In genomic region chr2:26710174-26710573, GRCh38 we compare ENCODE assay signal across 25 cellular contexts. TPM values are rescaled to one million over a fixed set of nuclear protein-coding genes. Genes with fewer than 3 reads are reported as not detected.
DNase-seq lines count a peak whose midpoint lies in the region; ATAC-seq and TF ChIP-seq lines count a peak whose summit lies in the region.
"Had no signal": no experiment of that assay in that cellular context is flagged by ENCODE, and none has a peak within 500 bp of the region (broad histone marks: within the 10 kb centered on the region; RNA-seq: fewer than 3 reads in every experiment).

No MANE protein-coding gene starts in this region.

- TF ChIP-seq POLR2A in HCT116 (IDR thresholded peaks at IDR 0.05; ENCODE audit: borderline replicate concordance, extremely low read depth, insufficient read depth, insufficient read length), result no peak

- H3K27ac Mint-ChIP-seq in endodermal cell, result no peak overlapping the region
- no peak overlapping the region for H3K27ac Mint-ChIP-seq in activated T-cell treated with anti-CD3 and anti-CD28 coated beads, Interleukin-2, amount 50 U/mL, for 24 hours
- H3K27ac Mint-ChIP-seq: activated CD8-positive, alpha-beta memory T cell treated with anti-CD3 and anti-CD28 coated beads, Interleukin-2, amount 10 ng/mL, durations not matched to agents 7 days and 5 days; activated naive CD8-positive, alpha-beta T cell treated with anti-CD3 and anti-CD28 coated beads, Interleukin-2, amount 10 ng/mL, durations not matched to agents 7 days and 5 days; CD14-positive monocyte; T-helper 1 cell treated with Interleukin-12 subunit alpha and Interleukin-12 subunit beta and Interleukin-4 antibody, amounts not matched to agents 30 μg/mL and 1 μg/mL, for 36 hours had no signal

- H3K27me3 Mint-ChIP-seq in endodermal cell (ENCODE audit: insufficient read depth), result peaks cover 1% of the 10 kb centered on the region
- no peaks in the 10 kb centered on the region for H3K27me3 Mint-ChIP-seq in activated T-cell treated with anti-CD3 and anti-CD28 coated beads, Interleukin-2, amount 50 U/mL, for 24 hours

- H3K9me2 ChIP-seq in HCT116 (ENCODE audit: insufficient read depth), result no peaks in the 10 kb centered on the region

- TF ChIP-seq RAD21 in HCT116 (IDR thresholded peaks at IDR 0.05; ENCODE audit: low read depth), result no peak

- POLR2A ChIA-PET in HCT116 (lab: Charles Lee), result no interaction called here

- RAD21 ChIA-PET in HCT116 (lab: Charles Lee; ENCODE audit: low non-redundant PET in 1 of 2, low total read pairs in 2 of 2, uncharacterized antibody in 2 of 2, unreplicated experiment in 2 of 2), result no interaction called here

- no peak overlapping the region for H3K4me3 Mint-ChIP-seq in endodermal cell
- no peak overlapping the region for H3K4me3 Mint-ChIP-seq in activated T-cell treated with anti-CD3 and anti-CD28 coated beads, Interleukin-2, amount 50 U/mL, for 24 hours
- H3K4me3 Mint-ChIP-seq: activated CD8-positive, alpha-beta memory T cell treated with anti-CD3 and anti-CD28 coated beads, Interleukin-2, amount 10 ng/mL, durations not matched to agents 7 days and 5 days; activated naive CD8-positive, alpha-beta T cell treated with anti-CD3 and anti-CD28 coated beads, Interleukin-2, amount 10 ng/mL, durations not matched to agents 7 days and 5 days; CD14-positive monocyte; T-helper 1 cell treated with Interleukin-12 subunit alpha and Interleukin-12 subunit beta and Interleukin-4 antibody, amounts not matched to agents 30 μg/mL and 1 μg/mL, for 36 hours had no signal

- no peaks in the 10 kb centered on the region for H4K20me1 ChIP-seq in HCT116 (ENCODE audit: insufficient read depth)

- H3K4me2 ChIP-seq in HCT116 (ENCODE audit: low read length), result no peak overlapping the region

- H3K27ac ChIP-seq in HCT116 (ENCODE audit: low read depth, low read length), result no peak overlapping the region
- H3K27ac ChIP-seq in endodermal cell (ENCODE audit: low read depth, low read length), result peak overlapping the region; percentile 31
- peak overlapping the region; percentile 71 for H3K27ac ChIP-seq in muscle layer of colon (ENCODE audit: low read depth, low read length)
- H3K27ac ChIP-seq in stomach smooth muscle (ENCODE audit: low read length), result peak overlapping the region; percentile 85
- H3K27ac ChIP-seq: brain microvascular endothelial cell, colonic mucosa had no signal

- CTCF ChIA-PET in HCT116 (lab: Charles Lee), result no interaction called here

- H3K36me3 ChIP-seq in HCT116 (ENCODE audit: control insufficient read depth in 1 of 2, insufficient read depth in 2 of 2, low read length in 2 of 2), result no peaks in the 10 kb centered on the region
- no peaks in the 10 kb centered on the region for H3K36me3 ChIP-seq in endodermal cell (ENCODE audit: control insufficient read depth, insufficient read depth, low read length)
- H3K36me3 ChIP-seq in muscle layer of colon (ENCODE audit: insufficient read depth, low read length), result no peaks in the 10 kb centered on the region
- no peaks in the 10 kb centered on the region for H3K36me3 ChIP-seq in stomach smooth muscle (ENCODE audit: control insufficient read depth in 2 of 2, insufficient read depth in 2 of 2, low read length in 2 of 2)
- H3K36me3 ChIP-seq: brain microvascular endothelial cell, colonic mucosa, HAP-1, Peyer's patch had no signal

- H3K9ac ChIP-seq in HCT116 (ENCODE audit: low read length) (no peak overlapping the region), endodermal cell (ENCODE audit: extremely low read depth, low read length, poor library complexity, severe bottlenecking) (no peak overlapping the region), muscle layer of colon (ENCODE audit: low read length) (no peak overlapping the region), stomach smooth muscle (ENCODE audit: low read length in 2 of 2) (no peak overlapping the region)

- no peaks in the 10 kb centered on the region for H3K9me3 ChIP-seq in HCT116 (ENCODE audit: control insufficient read depth in 1 of 2, insufficient read depth in 1 of 2, low read depth in 1 of 2, low read length in 2 of 2)
- H3K9me3 ChIP-seq in endodermal cell (ENCODE audit: control insufficient read depth, low read length), result no peaks in the 10 kb centered on the region
- H3K9me3 ChIP-seq in muscle layer of colon (ENCODE audit: low read length), result no peaks in the 10 kb centered on the region
- H3K9me3 ChIP-seq in stomach smooth muscle (ENCODE audit: control insufficient read depth in 2 of 2, low read length in 2 of 2), result no peaks in the 10 kb centered on the region
- H3K9me3 ChIP-seq: colonic mucosa, HAP-1, Peyer's patch had no signal

- TF ChIP-seq CTCF in HCT116 (IDR thresholded peaks at IDR 0.05 in 2 of 3, conservative IDR thresholded peaks at IDR 0.05 in 1 of 3; ENCODE audit: borderline replicate concordance in 1 of 3, insufficient read depth in 1 of 3, low read depth in 2 of 3, low read length in 2 of 3), result no peak
- no peak for TF ChIP-seq CTCF in endodermal cell (conservative IDR thresholded peaks at IDR 0.05)

- DNase-seq in HCT116 (ENCODE audit: low read depth, low spot score), result no peak
- no peak for DNase-seq in endodermal cell
- DNase-seq in activated T-cell treated with anti-CD3 and anti-CD28 coated beads, Interleukin-2, amount 50 U/mL, for 24 hours, result no peak
- DNase-seq: activated CD4-positive, alpha-beta T cell treated with anti-CD3 and anti-CD28 coated beads for 48 hours; activated CD8-positive, alpha-beta memory T cell treated with anti-CD3 and anti-CD28 coated beads, Interleukin-2, amount 10 ng/mL, durations not matched to agents 7 days and 5 days; activated naive CD8-positive, alpha-beta T cell treated with anti-CD3 and anti-CD28 coated beads, Interleukin-2, amount 10 ng/mL, durations not matched to agents 7 days and 5 days; brain microvascular endothelial cell; colonic mucosa; KBM-7; MM.1S; NCI-H1436 treated with DMSO at 0.1 percent for 48 hours; NCI-H524; Peyer's patch; stimulated activated CD4-positive, alpha-beta T cell treated with anti-CD3 and anti-CD28 coated beads, Interleukin-4, amount 100 ng/mL, for 24 hours; stimulated activated naive CD4-positive, alpha-beta T cell treated with Interleukin-2 at 50 U/mL for 16 hours had no signal

- peaks cover 0 to 4% of the 10 kb centered on the region in 2 experiments; a peak in 1 of 4 replicates for H3K4me1 ChIP-seq in HCT116 (ENCODE audit: control insufficient read depth in 1 of 2, insufficient read depth in 2 of 2, low read length in 2 of 2)
- H3K4me1 ChIP-seq in endodermal cell (ENCODE audit: control insufficient read depth, insufficient read depth, low read length), result no peaks in the 10 kb centered on the region
- H3K4me1 ChIP-seq in muscle layer of colon (ENCODE audit: insufficient read depth, low read length), result peaks cover 59% of the 10 kb centered on the region
- peaks cover 71% of the 10 kb centered on the region for H3K4me1 ChIP-seq in stomach smooth muscle (ENCODE audit: control insufficient read depth, insufficient read depth, low read length)
- H3K4me1 ChIP-seq: colonic mucosa, HAP-1, Peyer's patch had no signal

- WGBS in endodermal cell (ENCODE audit: insufficient coverage in 1 of 2, insufficient read length in 1 of 2), 2 experiments, result 87 to 91% methylated on average over 6 to 9 of the region's 9 CpGs

- H3K4me3 ChIP-seq in HCT116 (replicated peaks in 1 of 2; ENCODE audit: low read depth in 1 of 2, low read length in 2 of 2) (no peak overlapping the region), endodermal cell (ENCODE audit: low read length) (no peak overlapping the region), muscle layer of colon (ENCODE audit: low read depth in 1 of 2, low read length in 2 of 2) (no peak overlapping the region), stomach smooth muscle (ENCODE audit: low read length in 2 of 2) (no peak overlapping the region)
- H3K4me3 ChIP-seq: colonic mucosa, HAP-1, Peyer's patch had no signal

- no peaks in the 10 kb centered on the region for H3K79me2 ChIP-seq in HCT116 (ENCODE audit: insufficient read depth, low read length)

- H3K27me3 ChIP-seq in HCT116 (ENCODE audit: insufficient read depth, low read length) (no peaks in the 10 kb centered on the region), endodermal cell (ENCODE audit: control insufficient read depth, insufficient read depth, low read length, poor library complexity, severe bottlenecking) (no peaks in the 10 kb centered on the region), muscle layer of colon (ENCODE audit: control insufficient read depth in 1 of 2, insufficient read depth in 2 of 2, low read length in 2 of 2) (no peaks in the 10 kb centered on the region), stomach smooth muscle (ENCODE audit: control insufficient read depth in 1 of 2, insufficient read depth in 2 of 2, low read length in 2 of 2) (no peaks in the 10 kb centered on the region)
- H3K27me3 ChIP-seq: brain microvascular endothelial cell, colonic mucosa, Peyer's patch had no signal

- no peaks in the 10 kb centered on the region for H3K9me3 Mint-ChIP-seq in endodermal cell
- no peaks in the 10 kb centered on the region for H3K9me3 Mint-ChIP-seq in activated T-cell treated with anti-CD3 and anti-CD28 coated beads, Interleukin-2, amount 50 U/mL, for 24 hours
- H3K9me3 Mint-ChIP-seq: activated naive CD8-positive, alpha-beta T cell treated with anti-CD3 and anti-CD28 coated beads, Interleukin-2, amount 10 ng/mL, durations not matched to agents 7 days and 5 days; CD14-positive monocyte; T-helper 1 cell treated with Interleukin-12 subunit alpha and Interleukin-12 subunit beta and Interleukin-4 antibody, amounts not matched to agents 30 μg/mL and 1 μg/mL, for 36 hours had no signal

- no peaks in the 10 kb centered on the region for H3K36me3 Mint-ChIP-seq in endodermal cell (ENCODE audit: low read depth)
- H3K36me3 Mint-ChIP-seq in activated T-cell treated with anti-CD3 and anti-CD28 coated beads, Interleukin-2, amount 50 U/mL, for 24 hours (ENCODE audit: low read depth), result no peaks in the 10 kb centered on the region
- H3K36me3 Mint-ChIP-seq: activated CD8-positive, alpha-beta memory T cell treated with anti-CD3 and anti-CD28 coated beads, Interleukin-2, amount 10 ng/mL, durations not matched to agents 7 days and 5 days; activated naive CD8-positive, alpha-beta T cell treated with anti-CD3 and anti-CD28 coated beads, Interleukin-2, amount 10 ng/mL, durations not matched to agents 7 days and 5 days; CD14-positive monocyte had no signal

- peaks cover 14% of the 10 kb centered on the region for H3K4me1 Mint-ChIP-seq in endodermal cell
- H3K4me1 Mint-ChIP-seq in activated T-cell treated with anti-CD3 and anti-CD28 coated beads, Interleukin-2, amount 50 U/mL, for 24 hours (ENCODE audit: low read depth), result no peaks in the 10 kb centered on the region
- H3K4me1 Mint-ChIP-seq: activated CD8-positive, alpha-beta memory T cell treated with anti-CD3 and anti-CD28 coated beads, Interleukin-2, amount 10 ng/mL, durations not matched to agents 7 days and 5 days; activated naive CD8-positive, alpha-beta T cell treated with anti-CD3 and anti-CD28 coated beads, Interleukin-2, amount 10 ng/mL, durations not matched to agents 7 days and 5 days; CD14-positive monocyte had no signal

- no peak overlapping the region for H2AFZ ChIP-seq in HCT116 (ENCODE audit: low read depth, low read length, poor library complexity, severe bottlenecking)

- BruUV-seq in HCT116 (replicated peaks; lab: Mats Ljungman, UMichigan), result no TSS peak

- ATAC-seq in HCT116 (no peak), HG02763 (IDR thresholded peaks at IDR 0.05; ENCODE audit: unreplicated experiment) (no peak), HG02970 (IDR thresholded peaks at IDR 0.05; ENCODE audit: low FRiP score, unreplicated experiment) (no peak)
- ATAC-seq: activated CD8-positive, alpha-beta memory T cell treated with anti-CD3 and anti-CD28 coated beads, Interleukin-2, amount 10 ng/mL, durations not matched to agents 7 days and 5 days had no signal

- intact Hi-C loops in HCT116 (cut with micrococcal nuclease), result no loop called here

RNA-seq across cellular contexts. Expression of gene KCNK3, which starts 17.7 kb away (rescaled TPM):
- total RNA-seq in HCT116 (2021; ENCODE audit: unreplicated experiment), result 0.71 TPM
- 0.31 and 0.65 TPM in 2 replicates for polyA plus RNA-seq in HCT116 (2012)
- total RNA-seq in endodermal cell, result not detected
- 1.9 TPM for polyA plus RNA-seq in endodermal cell (2013, experiment 1 of 2)
- polyA plus RNA-seq in endodermal cell (2013, experiment 2 of 2), result 1.7 TPM
- total RNA-seq: activated CD8-positive, alpha-beta memory T cell treated with anti-CD3 and anti-CD28 coated beads, Interleukin-2, amount 10 ng/mL, durations not matched to agents 7 days and 5 days; activated naive CD8-positive, alpha-beta T cell treated with anti-CD3 and anti-CD28 coated beads, Interleukin-2, amount 10 ng/mL, durations not matched to agents 7 days and 5 days; HT-29; pulmonary artery endothelial cell; SK-MEL-5 had no signal
- polyA plus RNA-seq: CD14-positive monocyte had no signal

RNA-seq across cellular contexts. Expression of gene SLC35F6, which starts 53.9 kb away (rescaled TPM):
- 34.5 TPM for total RNA-seq in HCT116 (2021; ENCODE audit: unreplicated experiment)
- 25.5 and 30.3 TPM in 2 replicates for polyA plus RNA-seq in HCT116 (2012)
- total RNA-seq in endodermal cell, result 10 to 100 TPM; 23.3 to 24.8 TPM
- 13.4 TPM for polyA plus RNA-seq in endodermal cell (2013, experiment 1 of 2)
- 12.8 TPM for polyA plus RNA-seq in endodermal cell (2013, experiment 2 of 2)
